16 cellular contexts compared by ENCODE assay signal in the genomic region with DNA sequence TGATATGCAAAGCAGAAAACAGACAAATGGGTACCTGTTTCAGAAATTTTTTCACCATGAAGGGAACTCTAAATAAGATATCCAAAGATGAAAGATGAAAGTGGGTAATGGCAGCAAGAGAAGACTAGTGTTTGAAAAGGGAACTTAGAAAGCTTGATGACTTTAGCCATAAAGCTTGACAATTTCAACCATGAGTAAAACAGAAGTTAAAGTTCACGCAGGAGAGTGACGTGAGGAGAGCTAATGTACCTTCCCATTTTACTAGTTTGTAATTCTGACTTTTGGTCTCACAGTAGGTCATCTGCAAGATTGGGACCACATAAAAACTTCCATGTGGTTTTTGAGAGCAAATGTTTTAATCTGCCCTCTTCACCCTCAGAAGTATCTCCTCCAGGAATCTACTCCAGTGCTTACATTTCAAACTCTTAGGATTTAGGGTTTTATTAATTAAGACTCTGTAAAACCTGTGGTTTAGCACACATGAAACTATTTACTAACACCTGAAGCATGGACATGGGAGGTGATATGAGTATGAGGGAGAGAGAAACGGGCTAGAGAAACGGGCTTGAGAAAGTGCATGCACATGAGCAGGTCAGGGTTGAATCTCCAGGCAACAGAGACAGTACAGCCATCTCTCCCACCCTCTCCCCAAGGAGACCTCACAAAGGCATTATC. TPM values are rescaled to one million over a fixed set of nuclear protein-coding genes. Genes with fewer than 3 reads are reported as not detected.
"Had no signal": no experiment of that assay in that cellular context is flagged by ENCODE, and none has a peak within 500 bp of the region (broad histone marks: within the 10 kb centered on the region; RNA-seq: fewer than 3 reads in every experiment).

No MANE protein-coding gene starts in this region.

- DNase-seq: activated CD4-positive, alpha-beta T cell treated with anti-CD3 and anti-CD28 coated beads for 48 hours; activated naive CD4-positive, alpha-beta T cell treated with Interleukin-2 at 50 U/mL for 16 hours; brain microvascular endothelial cell; cerebellar nuclear complex; dermis blood vessel endothelial cell; substantia nigra; SW 1271; transverse colon; WERI-Rb-1 had no signal

- H3K79me2 ChIP-seq: hepatocyte, parathyroid adenoma had no signal

- H3K27me3 Mint-ChIP-seq: stimulated activated memory B cell treated with anti-CD40 and anti-IgM and Interleukin-4, amounts not matched to agents 10 μg/mL and 1 μg/mL and 100 μg/mL, for 72 hours had no signal

- H3K4me3 ChIP-seq: hepatocyte, SJSA1, skin epidermis, transverse colon had no signal

- H3K9ac ChIP-seq: parathyroid adenoma had no signal

- H3K9me3 Mint-ChIP-seq: stimulated activated memory B cell treated with anti-CD40 and anti-IgM and Interleukin-4, amounts not matched to agents 10 μg/mL and 1 μg/mL and 100 μg/mL, for 72 hours had no signal

- H3K36me3 ChIP-seq: brain microvascular endothelial cell, SJSA1, transverse colon, WERI-Rb-1 had no signal

- H3K4me2 ChIP-seq: hepatocyte had no signal

- H3K4me3 Mint-ChIP-seq: activated T-helper 1 cell treated with anti-CD3 and anti-CD28 coated beads, Interleukin-12 subunit alpha, Interleukin-12 subunit beta, Interleukin-2, Interleukin-4 antibody, amounts not matched to agents 30 ng/mL and 10 ng/mL and 1 ng/mL, durations not matched to agents 14 hours and 24 hours and 36 hours; stimulated activated memory B cell treated with anti-CD40 and anti-IgM and Interleukin-4, amounts not matched to agents 10 μg/mL and 1 μg/mL and 100 μg/mL, for 72 hours had no signal

- H3K27ac Mint-ChIP-seq: stimulated activated memory B cell treated with anti-CD40 and anti-IgM and Interleukin-4, amounts not matched to agents 10 μg/mL and 1 μg/mL and 100 μg/mL, for 72 hours had no signal

- H3K9me3 ChIP-seq: SJSA1, transverse colon had no signal

- H3K4me1 ChIP-seq: parathyroid adenoma, SJSA1 had no signal

- H3K27me3 ChIP-seq: brain microvascular endothelial cell, hepatocyte, SJSA1, transverse colon had no signal

- H3K36me3 Mint-ChIP-seq: stimulated activated memory B cell treated with anti-CD40 and anti-IgM and Interleukin-4, amounts not matched to agents 10 μg/mL and 1 μg/mL and 100 μg/mL, for 72 hours had no signal

- H3K27ac ChIP-seq: brain microvascular endothelial cell, hepatocyte, parathyroid adenoma, SJSA1, transverse colon, WERI-Rb-1 had no signal

- ATAC-seq: stimulated activated memory B cell treated with anti-CD40 and anti-IgM and Interleukin-4, amounts not matched to agents 10 μg/mL and 1 μg/mL and 100 μg/mL, for 72 hours had no signal

- H2AFZ ChIP-seq: hepatocyte, parathyroid adenoma had no signal

RNA-seq across cellular contexts. Expression of a gene that starts 24.4 kb away (rescaled TPM):
- total RNA-seq: epithelial cell of proximal tubule had no signal

RNA-seq across cellular contexts. Expression of a gene that starts 28.9 kb away (rescaled TPM):
- total RNA-seq: epithelial cell of proximal tubule, SJSA1 had no signal

RNA-seq across cellular contexts. Expression of a gene that starts 55.3 kb away (rescaled TPM):
- total RNA-seq: epithelial cell of proximal tubule, hepatocyte, SJSA1 had no signal
